1 cellular context compared by ENCODE assay signal in genomic region chr10:79196470-79197461, GRCh38.
TF ChIP-seq lines count a peak whose summit lies in the region.

No MANE protein-coding gene starts in this region.

TF ChIP-seq in HepG2, 621 proteins besides CTCF, POLR2A, EP300 and RAD21 (continued from another document and continues in another):
- TF ChIP-seq FUBP1 (CRISPR knock-in tag; IDR thresholded peaks at IDR 0.05; ENCODE audit: borderline replicate concordance) (no peak), ZFP91 (CRISPR knock-in tag; IDR thresholded peaks at IDR 0.05; ENCODE audit: borderline replicate concordance) (peak; percentile 38; the same call in 1 of the 2 replicates), ZBTB2 (CRISPR knock-in tag; IDR thresholded peaks at IDR 0.05; ENCODE audit: low read depth) (no peak), ZNF274 (CRISPR knock-in tag; IDR thresholded peaks at IDR 0.05) (no peak), GTF3A (CRISPR knock-in tag; conservative IDR thresholded peaks at IDR 0.05) (no peak), MTF1 (CRISPR knock-in tag; IDR thresholded peaks at IDR 0.05) (no peak), RXRA (CRISPR knock-in tag; IDR thresholded peaks at IDR 0.05) (peak; percentile 54; the same call in 1 of the 2 replicates), PATZ1 (CRISPR knock-in tag; IDR thresholded peaks at IDR 0.05) (peak; percentile 61), IKZF1 (IDR thresholded peaks at IDR 0.05) (no peak), ZNF18 (CRISPR knock-in tag; IDR thresholded peaks at IDR 0.05; ENCODE audit: insufficient replicate concordance) (no peak), UBTF (CRISPR knock-in tag; IDR thresholded peaks at IDR 0.05) (no peak), ZNF790 (CRISPR knock-in tag; IDR thresholded peaks at IDR 0.05; ENCODE audit: borderline replicate concordance) (no peak), TMF1 (CRISPR knock-in tag; IDR thresholded peaks at IDR 0.05; ENCODE audit: low read depth) (no peak), ZNF33B (CRISPR knock-in tag; IDR thresholded peaks at IDR 0.05) (no peak), MIER2 (CRISPR knock-in tag; IDR thresholded peaks at IDR 0.05) (no peak), GATAD2A (CRISPR knock-in tag; IDR thresholded peaks at IDR 0.05) (0 out of 2 replicates have a peak, but pooled peaks have one; percentile 28), PHF21A (CRISPR knock-in tag; IDR thresholded peaks at IDR 0.05) (no peak), ZNF224 (CRISPR knock-in tag; IDR thresholded peaks at IDR 0.05) (no peak), ZNF143 (CRISPR knock-in tag; IDR thresholded peaks at IDR 0.05) (no peak), ZNF709 (CRISPR knock-in tag; IDR thresholded peaks at IDR 0.05) (peak; percentile 35; the same call in 1 of the 2 replicates), TBP (CRISPR knock-in tag; IDR thresholded peaks at IDR 0.05) (no peak), ZNF17 (CRISPR knock-in tag; IDR thresholded peaks at IDR 0.05) (no peak), NFIB (CRISPR knock-in tag; IDR thresholded peaks at IDR 0.05; ENCODE audit: borderline replicate concordance) (no peak), BRF2 (CRISPR knock-in tag; IDR thresholded peaks at IDR 0.05) (no peak), ZHX2 (IDR thresholded peaks at IDR 0.05; ENCODE audit: low read depth) (no peak), ZHX2 (CRISPR knock-in tag; IDR thresholded peaks at IDR 0.05; ENCODE audit: borderline replicate concordance) (no peak), ISL2 (CRISPR knock-in tag; IDR thresholded peaks at IDR 0.05) (no peak), SMARCC2 (IDR thresholded peaks at IDR 0.05) (no peak), ZNF317 (CRISPR knock-in tag; IDR thresholded peaks at IDR 0.05) (no peak), KDM4B (CRISPR knock-in tag; IDR thresholded peaks at IDR 0.05) (0 out of 2 replicates have a peak, but pooled peaks have one; percentile 46), SIN3A (IDR thresholded peaks at IDR 0.05; ENCODE audit: borderline replicate concordance, low read depth, low read length) (no peak), HOXA3 (CRISPR knock-in tag; IDR thresholded peaks at IDR 0.05) (no peak), CEBPZ (IDR thresholded peaks at IDR 0.05; ENCODE audit: low read length) (no peak), RARA (CRISPR knock-in tag; IDR thresholded peaks at IDR 0.05) (no peak)
